ENCODE assay signal across 17 cellular contexts in the genomic region with DNA sequence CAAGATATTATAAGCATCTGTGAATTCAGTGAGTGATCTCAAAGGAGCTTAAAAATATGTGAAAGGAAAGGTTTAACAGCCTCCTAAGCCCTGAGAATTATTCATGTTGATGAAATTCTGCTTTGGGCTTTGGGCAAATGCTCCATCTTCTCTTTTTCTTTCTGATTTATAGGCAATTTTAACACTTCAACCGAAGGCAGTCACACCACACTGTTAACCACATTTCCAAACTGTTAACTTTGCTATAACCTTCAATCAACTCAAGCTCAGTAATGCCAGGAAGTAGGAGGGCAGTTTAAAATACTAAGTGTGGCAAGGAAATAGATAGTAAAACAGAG. TPM values are rescaled to one million over a fixed set of nuclear protein-coding genes. Genes with fewer than 3 reads are reported as not detected.
DNase-seq lines count a peak whose midpoint lies in the region; ATAC-seq and TF ChIP-seq lines count a peak whose summit lies in the region.
"Had no signal": no experiment of that assay in that cellular context is flagged by ENCODE, and none has a peak within 500 bp of the region (broad histone marks: within the 10 kb centered on the region; RNA-seq: fewer than 3 reads in every experiment).

No MANE protein-coding gene starts in this region.

- POLR2A ChIA-PET in activated CD4-positive, alpha-beta memory T cell treated with anti-CD3 and anti-CD28 coated beads for 36 hours (lab: Charles Lee) = no interaction called here

- DNase-seq in AG20443 (ENCODE audit: low spot score) (peak; percentile 34), GM23338 (ENCODE audit: low spot score) (no peak), immature natural killer cell (peak; percentile 75 to 80 (median 79)), NCI-H526 (lab: John Stamatoyannopoulos, UW) (no peak), Peyer's patch (no peak)
- DNase-seq in activated CD4-positive, alpha-beta memory T cell treated with anti-CD3 and anti-CD28 coated beads for 36 hours = no peak
- DNase-seq: activated CD4-positive, CD25-positive, alpha-beta regulatory T cell; activated effector memory CD4-positive, alpha-beta T cell treated with anti-CD3 and anti-CD28 coated beads, Interleukin-2, amount 50 U/mL, for 16 hours; heart right ventricle; MM.1S; naive B cell; right cardiac atrium; stimulated activated naive CD4-positive, alpha-beta T cell treated with Interleukin-2 at 50 U/mL for 16 hours had no signal

- H3K27ac ChIP-seq in GM23338 (ENCODE audit: low read depth) (no peak overlapping the region), Peyer's patch (no peak overlapping the region)
- H3K27ac ChIP-seq: heart right ventricle had no signal

- H3K4me3 ChIP-seq in GM23338 (no peak overlapping the region), Peyer's patch (no peak overlapping the region)
- H3K4me3 ChIP-seq: HAP-1, heart right ventricle had no signal

- H3K4me3 Mint-ChIP-seq in GM23338 = no peak overlapping the region
- no peak overlapping the region for H3K4me3 Mint-ChIP-seq in activated CD4-positive, alpha-beta memory T cell treated with anti-CD3 and anti-CD28 coated beads for 36 hours
- H3K4me3 Mint-ChIP-seq in immature natural killer cell = peak overlapping the region; percentile 59 to 73 (median 70)
- H3K4me3 Mint-ChIP-seq: naive B cell had no signal

- H3K27me3 ChIP-seq in GM23338 (ENCODE audit: insufficient read depth) (no peaks in the 10 kb centered on the region), Peyer's patch (no peaks in the 10 kb centered on the region)
- H3K27me3 ChIP-seq: heart right ventricle had no signal

- H3F3A ChIP-seq in GM23338 (replicated peaks; ENCODE audit: low read depth) = no peaks in the 10 kb centered on the region

- peaks cover 2% of the 10 kb centered on the region for H3K27me3 Mint-ChIP-seq in GM23338 (ENCODE audit: insufficient read depth, low read depth, poor library complexity)
- peaks cover 1% of the 10 kb centered on the region for H3K27me3 Mint-ChIP-seq in activated CD4-positive, alpha-beta memory T cell treated with anti-CD3 and anti-CD28 coated beads for 36 hours
- H3K27me3 Mint-ChIP-seq in immature natural killer cell (ENCODE audit: low read depth in 3 of 3) = peaks cover 2 to 3% (median 2%) of the 10 kb centered on the region in 3 donors

- intact Hi-C loops in activated CD4-positive, alpha-beta memory T cell treated with anti-CD3 and anti-CD28 coated beads for 36 hours (cut with micrococcal nuclease) = no loop called here

- CTCF ChIA-PET in activated CD4-positive, alpha-beta memory T cell treated with anti-CD3 and anti-CD28 coated beads for 36 hours (lab: Charles Lee) = interaction anchor here (1.6 kb wide), 1 partner anchor 14 kb away, joined by 6 read pairs; no protein-coding TSS in a partner anchor

- no peaks in the 10 kb centered on the region for H3K4me1 ChIP-seq in GM23338 (ENCODE audit: insufficient read depth)
- H3K4me1 ChIP-seq in Peyer's patch = no peaks in the 10 kb centered on the region
- H3K4me1 ChIP-seq: HAP-1, heart right ventricle had no signal

- H3K9me3 Mint-ChIP-seq in GM23338 = no peaks in the 10 kb centered on the region
- H3K9me3 Mint-ChIP-seq in activated CD4-positive, alpha-beta memory T cell treated with anti-CD3 and anti-CD28 coated beads for 36 hours = no peaks in the 10 kb centered on the region
- no peaks in the 10 kb centered on the region for H3K9me3 Mint-ChIP-seq in immature natural killer cell
- H3K9me3 Mint-ChIP-seq: naive B cell had no signal

- TF ChIP-seq POLR2A in Peyer's patch (IDR thresholded peaks at IDR 0.05) = no peak

- H3K4me1 Mint-ChIP-seq in GM23338 (no peaks in the 10 kb centered on the region), immature natural killer cell (peaks cover 28 to 49% of the 10 kb centered on the region in 2 donors)
- peaks cover 13% of the 10 kb centered on the region for H3K4me1 Mint-ChIP-seq in activated CD4-positive, alpha-beta memory T cell treated with anti-CD3 and anti-CD28 coated beads for 36 hours (ENCODE audit: low read depth)
- H3K4me1 Mint-ChIP-seq: naive B cell had no signal

- TF ChIP-seq CTCF in GM23338 (conservative IDR thresholded peaks at IDR 0.05; ENCODE audit: low read depth in 2 of 2) = no peak
- TF ChIP-seq CTCF in Peyer's patch (IDR thresholded peaks at IDR 0.05) = no peak

- no peaks in the 10 kb centered on the region for H4K20me1 ChIP-seq in GM23338 (replicated peaks; ENCODE audit: insufficient read depth)

- no peaks in the 10 kb centered on the region for H3K36me3 Mint-ChIP-seq in GM23338 (ENCODE audit: low read depth)
- no peaks in the 10 kb centered on the region for H3K36me3 Mint-ChIP-seq in activated CD4-positive, alpha-beta memory T cell treated with anti-CD3 and anti-CD28 coated beads for 36 hours
- peaks cover 0 to 5% (median 0%) of the 10 kb centered on the region in 3 donors for H3K36me3 Mint-ChIP-seq in immature natural killer cell
- H3K36me3 Mint-ChIP-seq: naive B cell had no signal

- H2AFZ ChIP-seq in GM23338 = peak overlapping the region; percentile 52; the same call in 1 of the 2 replicates

- H3K9me3 ChIP-seq in Peyer's patch = no peaks in the 10 kb centered on the region
- H3K9me3 ChIP-seq: HAP-1, heart right ventricle had no signal

- no peak for ATAC-seq in GM23338
- ATAC-seq in GM21723 (IDR thresholded peaks at IDR 0.05; ENCODE audit: unreplicated experiment) = no peak
- no peak for ATAC-seq in GM18867 (IDR thresholded peaks at IDR 0.05; ENCODE audit: unreplicated experiment)
- ATAC-seq: heart right ventricle, left lobe of liver, right cardiac atrium had no signal

- H3K9me2 ChIP-seq in GM23338 (ENCODE audit: insufficient read depth) = no peaks in the 10 kb centered on the region

- no peaks in the 10 kb centered on the region for H3K79me2 ChIP-seq in GM23338 (replicated peaks; ENCODE audit: insufficient read depth)

- no peaks in the 10 kb centered on the region for H3K36me3 ChIP-seq in GM23338 (ENCODE audit: insufficient read depth)
- no peaks in the 10 kb centered on the region for H3K36me3 ChIP-seq in Peyer's patch
- H3K36me3 ChIP-seq: HAP-1, heart right ventricle had no signal

- H3K4me2 ChIP-seq in GM23338 = no peak overlapping the region

- no peak overlapping the region for H3K27ac Mint-ChIP-seq in GM23338
- peak overlapping the region; percentile 40 for H3K27ac Mint-ChIP-seq in activated CD4-positive, alpha-beta memory T cell treated with anti-CD3 and anti-CD28 coated beads for 36 hours
- H3K27ac Mint-ChIP-seq in immature natural killer cell = peak overlapping the region in 5 of 6 donors; percentile 11 to 89 (median 63)
- H3K27ac Mint-ChIP-seq: naive B cell had no signal

TF ChIP-seq in GM23338, 12 proteins besides CTCF, POLR2A, EP300 and RAD21:
- TF ChIP-seq NANOG (IDR thresholded peaks at IDR 0.05; ENCODE audit: borderline replicate concordance) (no peak), CREB1 (CRISPR knock-in tag; IDR thresholded peaks at IDR 0.05; ENCODE audit: low read depth) (no peak), ZNF331 (CRISPR knock-in tag; IDR thresholded peaks at IDR 0.05; ENCODE audit: low read depth) (no peak), ETS1 (IDR thresholded peaks at IDR 0.05) (no peak), REST (IDR thresholded peaks at IDR 0.05; ENCODE audit: unreplicated experiment) (no peak), JUNB (IDR thresholded peaks at IDR 0.05; ENCODE audit: unreplicated experiment) (no peak), EZH2phosphoT487 (IDR thresholded peaks at IDR 0.05; ENCODE audit: unreplicated experiment) (no peak), POLR2AphosphoS5 (IDR thresholded peaks at IDR 0.05; ENCODE audit: low read depth) (no peak), ZNF114 (CRISPR knock-in tag; IDR thresholded peaks at IDR 0.05) (no peak)

RNA-seq across cellular contexts. Expression of gene NEK7, which starts 54.4 kb away (rescaled TPM):
- 15.3 and 18.6 TPM in 2 replicates for total RNA-seq in GM23338 (2014; rRNA removed; shearing (Covaris generic))
- polyA plus RNA-seq in GM23338 (2016; fragmentation: Nextera tagmentation; extraction: Ambion mirVana) (3.2 and 4.8 TPM in 2 replicates), immature natural killer cell (10 to 100 TPM; 42.7 to 47.4 (median 47.3) TPM)
- total RNA-seq in activated CD4-positive, alpha-beta memory T cell treated with anti-CD3 and anti-CD28 coated beads for 36 hours = 10 to 100 TPM; 61.6 to 62.0 TPM
- 10 to 100 TPM; 62.3 to 75.1 (median 66.5) TPM for total RNA-seq in Peyer's patch

Comparison
In these comparisons a context has a peak if more than half of its experiments do, and no peak if none do; other contexts are left out.
1. DNase-seq: peak in AG20443 (single experiment) and immature natural killer cell (3 of 3); none in GM23338 (single experiment), activated CD4-positive, alpha-beta memory T cell treated with anti-CD3 and anti-CD28 coated beads for 36 hours (single experiment), NCI-H526 (0 of 2) and Peyer's patch (0 of 3).
2. H3K4me3 Mint-ChIP-seq: peak in immature natural killer cell (5 of 5); none in GM23338 (single experiment) and activated CD4-positive, alpha-beta memory T cell treated with anti-CD3 and anti-CD28 coated beads for 36 hours (single experiment).